Comparison of ENCODE assay signal across 9 cellular contexts in the genomic region with DNA sequence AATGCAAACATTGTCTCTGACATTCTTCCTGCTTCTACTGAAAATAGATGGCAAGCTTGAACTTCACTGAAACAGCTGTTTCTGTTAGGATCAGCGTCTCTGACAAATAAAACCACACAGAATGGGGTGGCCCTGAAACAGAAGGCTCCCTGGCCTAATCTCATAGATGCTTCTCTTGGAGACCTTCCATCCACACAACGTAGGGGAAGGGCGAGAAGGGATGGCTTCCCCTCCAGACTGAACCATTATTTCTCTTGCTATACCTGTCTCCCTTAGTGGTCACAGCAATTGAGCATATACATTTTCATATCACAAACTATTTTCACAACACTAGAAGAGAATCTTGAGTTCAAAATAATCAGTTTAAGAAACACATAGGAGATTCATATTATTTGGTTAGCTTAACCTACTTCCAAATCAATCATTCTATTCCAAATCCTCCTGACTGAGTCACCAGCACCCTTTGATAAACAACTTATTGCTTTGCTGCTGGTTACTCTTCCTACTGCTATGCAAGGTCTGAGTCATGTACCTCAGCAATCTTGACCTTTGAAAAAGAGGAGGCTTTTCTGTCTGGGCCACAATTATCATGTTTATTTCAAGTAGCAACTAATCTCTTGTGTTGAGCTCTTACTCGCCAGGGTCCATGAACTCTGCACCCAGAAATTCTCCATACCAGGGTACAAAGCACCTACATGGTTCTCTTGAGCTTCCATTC. TPM values are rescaled to one million over a fixed set of nuclear protein-coding genes. Genes with fewer than 3 reads are reported as not detected.
A peak's percentile ranks its signal among the peaks of the same experiment; 100 is the strongest.
DNase-seq lines count a peak whose midpoint lies in the region; ATAC-seq and TF ChIP-seq lines count a peak whose summit lies in the region.
"Had no signal": no experiment of that assay in that cellular context is flagged by ENCODE, and none has a peak within 500 bp of the region (broad histone marks: within the 10 kb centered on the region; RNA-seq: fewer than 3 reads in every experiment).

No MANE protein-coding gene starts in this region.

- no peaks in the 10 kb centered on the region for H3K9me3 ChIP-seq in CD4-positive, alpha-beta T cell (ENCODE audit: control insufficient read depth, low read length)
- no peaks in the 10 kb centered on the region for H3K9me3 ChIP-seq in Peyer's patch

- POLR2A ChIA-PET in CD4-positive, alpha-beta T cell (lab: Charles Lee) = interaction anchor here (0.9 to 1.4 kb wide), 4 partner anchors 10 to 45 kb away, joined by 3 to 5 read pairs (median 4); a partner anchor contains a TSS

- H3K4me1 Mint-ChIP-seq in CD4-positive, alpha-beta T cell (ENCODE audit: low read depth) = peaks cover 66% of the 10 kb centered on the region
- peaks cover 49 to 73% of the 10 kb centered on the region in 2 donors for H3K4me1 Mint-ChIP-seq in effector memory CD8-positive, alpha-beta T cell (ENCODE audit: low read depth in 2 of 2)
- peaks cover 39% of the 10 kb centered on the region for H3K4me1 Mint-ChIP-seq in nephron

- no peak for TF ChIP-seq POLR2A in Peyer's patch (IDR thresholded peaks at IDR 0.05)

- H3K36me3 ChIP-seq in Peyer's patch = peaks cover 0 to 5% (median 0%) of the 10 kb centered on the region in 3 donors

- H3K27ac Mint-ChIP-seq in CD4-positive, alpha-beta T cell = peak overlapping the region; percentile 48
- peak overlapping the region; percentile 3 to 87 for H3K27ac Mint-ChIP-seq in effector memory CD8-positive, alpha-beta T cell
- peak overlapping the region; percentile 51 to 90 (median 75) for H3K27ac Mint-ChIP-seq in nephron

- no peak overlapping the region for H3K4me3 Mint-ChIP-seq in CD4-positive, alpha-beta T cell
- peak overlapping the region; percentile 26 to 50 for H3K4me3 Mint-ChIP-seq in effector memory CD8-positive, alpha-beta T cell
- no peak overlapping the region for H3K4me3 Mint-ChIP-seq in nephron

- no peak overlapping the region for H3K27ac ChIP-seq in CD4-positive, alpha-beta T cell (ENCODE audit: low read depth, low read length)
- peak overlapping the region; percentile 30 to 82 (median 58) for H3K27ac ChIP-seq in Peyer's patch

- H3K27me3 Mint-ChIP-seq in CD4-positive, alpha-beta T cell = no peaks in the 10 kb centered on the region
- H3K27me3 Mint-ChIP-seq in effector memory CD8-positive, alpha-beta T cell = no peaks in the 10 kb centered on the region
- no peaks in the 10 kb centered on the region for H3K27me3 Mint-ChIP-seq in nephron (ENCODE audit: low read depth)

- H3K4me3 ChIP-seq in Peyer's patch = no peak overlapping the region

- peak; percentile 31 for ATAC-seq in CD4-positive, alpha-beta T cell (ENCODE audit: poor library complexity)
- ATAC-seq in effector memory CD8-positive, alpha-beta T cell (replicated peaks) = peak; percentile 34
- ATAC-seq in GM21737 (IDR thresholded peaks at IDR 0.05; ENCODE audit: unreplicated experiment) = no peak

- CTCF ChIA-PET in CD4-positive, alpha-beta T cell (lab: Charles Lee) = interaction anchor here (1.3 to 1.6 kb wide), 3 partner anchors 10 to 21 kb away, joined by 3 to 4 read pairs (median 3); no protein-coding TSS in a partner anchor

- H3K36me3 Mint-ChIP-seq in CD4-positive, alpha-beta T cell (ENCODE audit: low read depth) = peaks cover 69% of the 10 kb centered on the region
- H3K36me3 Mint-ChIP-seq in effector memory CD8-positive, alpha-beta T cell (ENCODE audit: insufficient read depth) = peaks cover 28% of the 10 kb centered on the region
- H3K36me3 Mint-ChIP-seq in nephron (ENCODE audit: low read depth) = peaks cover 55% of the 10 kb centered on the region

- DNase-seq in CD4-positive, alpha-beta T cell = no peak
- peak in 1 of 3 donors; percentile 61 for DNase-seq in Peyer's patch
- DNase-seq in effector memory CD8-positive, alpha-beta T cell = no peak
- no peak for DNase-seq in NCI-H2029 treated with DMSO at 0.1 percent for 48 hours (lab: John Stamatoyannopoulos, UW)
- DNase-seq in NCI-H2029 (lab: John Stamatoyannopoulos, UW) = no peak
- no peak for DNase-seq in stimulated activated CD4-positive, alpha-beta T cell treated with anti-CD3 and anti-CD28 coated beads, Interleukin-12 subunit alpha, Interleukin-12 subunit beta, amount 100 ng/mL, for 4 hours
- DNase-seq: posterior cingulate gyrus had no signal

- no peak for TF ChIP-seq CTCF in CD4-positive, alpha-beta T cell (IDR thresholded peaks at IDR 0.05)
- TF ChIP-seq CTCF in Peyer's patch (IDR thresholded peaks at IDR 0.05) (no peak), nephron (IDR thresholded peaks at IDR 0.05; ENCODE audit: unreplicated experiment in 3 of 3) (no peak)

- intact Hi-C loops in CD4-positive, alpha-beta T cell (cut with DNase I, micrococcal nuclease) = no loop called here

- H3K27me3 ChIP-seq in CD4-positive, alpha-beta T cell (ENCODE audit: control insufficient read depth, insufficient read depth, low read length) = no peaks in the 10 kb centered on the region
- no peaks in the 10 kb centered on the region for H3K27me3 ChIP-seq in Peyer's patch

- H3K9me3 Mint-ChIP-seq in CD4-positive, alpha-beta T cell = no peaks in the 10 kb centered on the region
- H3K9me3 Mint-ChIP-seq in effector memory CD8-positive, alpha-beta T cell = no peaks in the 10 kb centered on the region
- H3K9me3 Mint-ChIP-seq in nephron = no peaks in the 10 kb centered on the region

- peaks cover 0 to 35% (median 9%) of the 10 kb centered on the region in 4 donors for H3K4me1 ChIP-seq in Peyer's patch

RNA-seq across cellular contexts. Expression of a gene that starts 45.5 kb away (rescaled TPM):
- 100 to 1,000 TPM; 112 to 124 TPM for total RNA-seq in CD4-positive, alpha-beta T cell
- 100 to 1,000 TPM in 1 of 4 donors, 10 to 100 TPM in 3; 58.6 to 112 (median 84.5) TPM for total RNA-seq in Peyer's patch

Comparison
In these comparisons a context has a peak if more than half of its experiments do, and no peak if none do; other contexts are left out.
1. H3K4me3 Mint-ChIP-seq: peak in effector memory CD8-positive, alpha-beta T cell (2 of 2); none in CD4-positive, alpha-beta T cell (single experiment) and nephron (0 of 3).
2. Peak in every context shown above with its lines, with median percentiles within 50 percentile points of each other: H3K27ac Mint-ChIP-seq.